In genomic region chr2:113281920-113282746, GRCh38 we compare ENCODE assay signal across 13 cellular contexts. TPM values are rescaled to one million over a fixed set of nuclear protein-coding genes. Genes with fewer than 3 reads are reported as not detected.
DNase-seq lines count a peak whose midpoint lies in the region; ATAC-seq, FAIRE-seq and TF ChIP-seq lines count a peak whose summit lies in the region.
"Had no signal": no experiment of that assay in that cellular context is flagged by ENCODE, and none has a peak within 500 bp of the region (broad histone marks: within the 10 kb centered on the region; RNA-seq: fewer than 3 reads in every experiment).

No MANE protein-coding gene starts in this region.

- intact Hi-C loops in breast epithelium (cut with DNase I; ENCODE audit: low total_unique reads), result loop anchor here (2.0 kb wide), 1 partner anchor 27 kb away; no protein-coding TSS in a partner anchor

- H3K4me3 ChIP-seq in breast epithelium (no peak overlapping the region), liver (ENCODE audit: low read depth in 1 of 3, low read length in 3 of 3) (no peak overlapping the region)

- H3K9me3 ChIP-seq in breast epithelium, result no peaks in the 10 kb centered on the region
- no peaks in the 10 kb centered on the region for H3K9me3 ChIP-seq in liver (ENCODE audit: control insufficient read depth in 4 of 4, low read length in 3 of 4)

- no peak for ATAC-seq in GM18520 (IDR thresholded peaks at IDR 0.05; ENCODE audit: unreplicated experiment)

- H3K27ac ChIP-seq in breast epithelium, result peak overlapping the region; percentile 69 to 80
- peak overlapping the region; percentile 91 to 92 for H3K27ac ChIP-seq in liver (ENCODE audit: low read depth in 1 of 2, low read length in 2 of 2)

- WGBS in liver, result 42% methylated on average over 12 of the region's 12 CpGs

- peak overlapping the region in 1 of 2 donors; percentile 50 for H3K9ac ChIP-seq in liver (ENCODE audit: low read depth in 1 of 2, low read length in 2 of 2)

- H3K4me1 ChIP-seq in breast epithelium (peaks cover 0 to 3% of the 10 kb centered on the region in 2 donors), liver (ENCODE audit: control insufficient read depth in 4 of 4, insufficient read depth in 4 of 4, low read length in 3 of 4) (peaks cover 16 to 42% (median 36%) of the 10 kb centered on the region in 4 donors)

- DNase-seq in NCI-H226 (peak; percentile 75), breast epithelium (ENCODE audit: low spot score in 2 of 2) (no peak), urothelium cell line (ENCODE audit: low spot score) (peak; percentile 29), cortex of kidney (lab: John Stamatoyannopoulos, UW) (no peak), activated gamma-delta T cell treated with Interleukin-2 at 50 U/mL for 16 hours (no peak)
- DNase-seq in activated CD8-positive, alpha-beta memory T cell treated with anti-CD3 and anti-CD28 coated beads, Interleukin-2, amount 50 U/mL, for 48 hours, result no peak
- DNase-seq: activated naive CD4-positive, alpha-beta T cell; naive thymus-derived CD4-positive, alpha-beta T cell; NCI-H1417 treated with DMSO at 0.1 percent for 48 hours had no signal

- FAIRE-seq in urothelium cell line (lab: Jason Lieb, UNC), result peak; percentile 86

- TF ChIP-seq CTCF in breast epithelium (IDR thresholded peaks at IDR 0.05), result no peak
- TF ChIP-seq CTCF in liver (IDR thresholded peaks at IDR 0.05; ENCODE audit: low read depth, low read length, missing input control), result peak; percentile 11

- H3K27me3 ChIP-seq in breast epithelium (peaks cover 4 to 15% of the 10 kb centered on the region in 2 donors), liver (ENCODE audit: control insufficient read depth in 4 of 4, insufficient read depth in 4 of 4, low read length in 3 of 4) (peaks cover 0 to 2% (median 0%) of the 10 kb centered on the region in 4 donors)

- H3K36me3 ChIP-seq in breast epithelium, result no peaks in the 10 kb centered on the region
- no peaks in the 10 kb centered on the region for H3K36me3 ChIP-seq in liver (ENCODE audit: control insufficient read depth in 4 of 4, insufficient read depth in 3 of 4, low read depth in 1 of 4, low read length in 3 of 4)

- no peak for TF ChIP-seq POLR2A in breast epithelium (IDR thresholded peaks at IDR 0.05)

- TF ChIP-seq RAD21 in liver (IDR thresholded peaks at IDR 0.05), result no peak

TF ChIP-seq in liver, 16 proteins besides CTCF, POLR2A, EP300 and RAD21:
- TF ChIP-seq FOXA2 (IDR thresholded peaks at IDR 0.05) (no peak), HNF4A (conservative IDR thresholded peaks at IDR 0.05) (peak in 1 of 2 donors; percentile 53), REST (IDR thresholded peaks at IDR 0.05) (peak; percentile 5)
TF ChIP-seq in liver: peak in this region for 2.

RNA-seq across cellular contexts. Expression of gene PAX8, which starts 3.4 kb away (rescaled TPM):
- 1 to 10 TPM in 2 of 3 donors, under 1 TPM in 1; under 0.01 to 2.6 (median 1.0) TPM for total RNA-seq in breast epithelium
- under 1 TPM; 0.09 to 0.17 TPM for total RNA-seq in liver
- under 1 TPM; 0.50 to 0.85 TPM for polyA plus RNA-seq in liver
- total RNA-seq: chondrocyte, skeletal muscle tissue had no signal

Comparison
In these comparisons a context has a peak if more than half of its experiments do, and no peak if none do; other contexts are left out.
1. DNase-seq: peak in NCI-H226 (single experiment) and urothelium cell line (single experiment); none in breast epithelium (0 of 2), activated CD8-positive, alpha-beta memory T cell treated with anti-CD3 and anti-CD28 coated beads, Interleukin-2, amount 50 U/mL, for 48 hours (single experiment), cortex of kidney (single experiment) and activated gamma-delta T cell treated with Interleukin-2 at 50 U/mL for 16 hours (single experiment).